11 cellular contexts compared by ENCODE assay signal in genomic region chr2:230423851-230424458, GRCh38. TPM values are rescaled to one million over a fixed set of nuclear protein-coding genes. Genes with fewer than 3 reads are reported as not detected.
DNase-seq lines count a peak whose midpoint lies in the region; ATAC-seq, FAIRE-seq and TF ChIP-seq lines count a peak whose summit lies in the region.
"Had no signal": no experiment of that assay in that cellular context is flagged by ENCODE, and none has a peak within 500 bp of the region (broad histone marks: within the 10 kb centered on the region; RNA-seq: fewer than 3 reads in every experiment).

No MANE protein-coding gene starts in this region.

- TF ChIP-seq CTCF in esophagus squamous epithelium (IDR thresholded peaks at IDR 0.05), result no peak
- no peak for TF ChIP-seq CTCF in pancreas (IDR thresholded peaks at IDR 0.05)

- POLR2A ChIA-PET in activated CD4-positive, alpha-beta memory T cell treated with anti-CD3 and anti-CD28 coated beads for 36 hours (lab: Charles Lee), result no interaction called here

- peaks cover 57% of the 10 kb centered on the region for H3K36me3 Mint-ChIP-seq in activated CD4-positive, alpha-beta memory T cell treated with anti-CD3 and anti-CD28 coated beads for 36 hours

- CTCF ChIA-PET in activated CD4-positive, alpha-beta memory T cell treated with anti-CD3 and anti-CD28 coated beads for 36 hours (lab: Charles Lee), result no interaction called here

- H3K4me1 Mint-ChIP-seq in activated CD4-positive, alpha-beta memory T cell treated with anti-CD3 and anti-CD28 coated beads for 36 hours (ENCODE audit: low read depth), result peaks cover 79% of the 10 kb centered on the region
- H3K4me1 Mint-ChIP-seq: neural crest cell had no signal

- intact Hi-C loops in activated CD4-positive, alpha-beta memory T cell treated with anti-CD3 and anti-CD28 coated beads for 36 hours (cut with micrococcal nuclease), result no loop called here
- intact Hi-C loops in esophagus squamous epithelium (cut with DNase I), result no loop called here
- intact Hi-C loops in pancreas (cut with DNase I), result no loop called here

- H3K27ac Mint-ChIP-seq in activated CD4-positive, alpha-beta memory T cell treated with anti-CD3 and anti-CD28 coated beads for 36 hours, result peak overlapping the region; percentile 25

- H3K27ac ChIP-seq in esophagus squamous epithelium (peak overlapping the region; percentile 45 to 75 (median 66)), pancreas (peak overlapping the region; percentile 31 to 83 (median 67))
- H3K27ac ChIP-seq: gastrocnemius medialis had no signal

- H3K27me3 Mint-ChIP-seq in activated CD4-positive, alpha-beta memory T cell treated with anti-CD3 and anti-CD28 coated beads for 36 hours, result no peaks in the 10 kb centered on the region

- no peak for TF ChIP-seq POLR2A in esophagus squamous epithelium (IDR thresholded peaks at IDR 0.05)

- peak overlapping the region in 1 of 4 donors; percentile 1 for H3K4me3 ChIP-seq in esophagus squamous epithelium
- H3K4me3 ChIP-seq in pancreas, result no peak overlapping the region
- H3K4me3 ChIP-seq: gastrocnemius medialis had no signal

- peak overlapping the region; percentile 20 for H3K4me3 Mint-ChIP-seq in activated CD4-positive, alpha-beta memory T cell treated with anti-CD3 and anti-CD28 coated beads for 36 hours
- H3K4me3 Mint-ChIP-seq: neural crest cell had no signal

- H3K36me3 ChIP-seq in esophagus squamous epithelium, result peaks cover 0 to 21% (median 0%) of the 10 kb centered on the region in 3 donors
- H3K36me3 ChIP-seq in pancreas, result no peaks in the 10 kb centered on the region

- FAIRE-seq in pancreas (lab: Jason Lieb, UNC), result no peak

- peaks cover 0 to 80% (median 35%) of the 10 kb centered on the region in 3 donors for H3K4me1 ChIP-seq in esophagus squamous epithelium
- peaks cover 28 to 52% (median 49%) of the 10 kb centered on the region in 3 donors for H3K4me1 ChIP-seq in pancreas

- DNase-seq in HPDE6-E6E7 (ENCODE audit: extremely low spot score) (peak; percentile 29), esophagus squamous epithelium (lab: John Stamatoyannopoulos, UW) (no peak), pancreas (peak in 4 of 6 donors; percentile 52 to 60 (median 59)), NCI-H1694 treated with DMSO at 0.1 percent for 48 hours (lab: John Stamatoyannopoulos, UW) (no peak)
- no peak for DNase-seq in activated CD4-positive, alpha-beta memory T cell treated with anti-CD3 and anti-CD28 coated beads for 36 hours
- DNase-seq: gastrocnemius medialis, GDM1, NCI-H1417 had no signal

- WGBS in esophagus squamous epithelium, 2 donors, result 35 to 47% methylated on average over 3 of the region's 3 CpGs
- 32 to 33% methylated on average over 3 of the region's 3 CpGs for WGBS in pancreas, 2 donors

- peaks cover 5% of the 10 kb centered on the region for H3K9me3 Mint-ChIP-seq in activated CD4-positive, alpha-beta memory T cell treated with anti-CD3 and anti-CD28 coated beads for 36 hours
- H3K9me3 Mint-ChIP-seq: neural crest cell had no signal

- ATAC-seq in pancreas (peak; percentile 95 to 98 (median 97)), HG03108 (IDR thresholded peaks at IDR 0.05; ENCODE audit: unreplicated experiment) (no peak), HG02884 (IDR thresholded peaks at IDR 0.05; ENCODE audit: unreplicated experiment) (no peak)

- H3K27me3 ChIP-seq in esophagus squamous epithelium (no peaks in the 10 kb centered on the region), pancreas (no peaks in the 10 kb centered on the region)
- H3K27me3 ChIP-seq: gastrocnemius medialis had no signal

- H3K9me3 ChIP-seq in esophagus squamous epithelium, result peaks cover 0 to 12% (median 1%) of the 10 kb centered on the region in 3 donors
- no peaks in the 10 kb centered on the region for H3K9me3 ChIP-seq in pancreas
- H3K9me3 ChIP-seq: gastrocnemius medialis had no signal

RNA-seq across cellular contexts. Expression of gene SP100, which starts 8.0 kb away (rescaled TPM):
- total RNA-seq in activated CD4-positive, alpha-beta memory T cell treated with anti-CD3 and anti-CD28 coated beads for 36 hours, result 100 to 1,000 TPM; 152 to 157 TPM
- total RNA-seq in esophagus squamous epithelium, result 10 to 100 TPM; 17.8 to 69.0 (median 45.5) TPM
- total RNA-seq in pancreas, result 10 to 100 TPM; 30.7 to 66.8 (median 42.2) TPM
- polyA plus RNA-seq in pancreas, result 10 to 100 TPM; 24.6 to 32.2 TPM
- total RNA-seq: neural crest cell had no signal

Comparison
In these comparisons a context has a peak if more than half of its experiments do, and no peak if none do; other contexts are left out.
1. DNase-seq: peak in HPDE6-E6E7 (single experiment) and pancreas (4 of 6); none in activated CD4-positive, alpha-beta memory T cell treated with anti-CD3 and anti-CD28 coated beads for 36 hours (single experiment), esophagus squamous epithelium (single experiment) and NCI-H1694 treated with DMSO at 0.1 percent for 48 hours (single experiment).
2. ATAC-seq: peak in pancreas (4 of 4); none in HG03108 (single experiment) and HG02884 (single experiment).